Comparison of ENCODE assay signal across 1 cellular context in genomic region chr6:126054258-126054702, GRCh38.
A peak's percentile ranks its signal among the peaks of the same experiment; 100 is the strongest.
TF ChIP-seq lines count a peak whose summit lies in the region.

No MANE protein-coding gene starts in this region.

TF ChIP-seq in SK-N-SH, 30 proteins besides CTCF, POLR2A, EP300 and RAD21 (continued from another document):
- peak; percentile 89 for TF ChIP-seq PBX3 (IDR thresholded peaks at IDR 0.05)
- TF ChIP-seq FOXJ3 (CRISPR knock-in tag; IDR thresholded peaks at IDR 0.05), result peak; percentile 52; the same call in 1 of the 2 replicates
- TF ChIP-seq YY1 (IDR thresholded peaks at IDR 0.05; ENCODE audit: low read depth), result no peak
- no peak for TF ChIP-seq TAF1 (IDR thresholded peaks at IDR 0.05; ENCODE audit: borderline replicate concordance, low read depth, low read length)
- TF ChIP-seq FOXM1 (IDR thresholded peaks at IDR 0.05; ENCODE audit: low read depth), result no peak
- TF ChIP-seq USF1 (IDR thresholded peaks at IDR 0.05; ENCODE audit: borderline replicate concordance, low read depth), result peak; percentile 46; the same call in 1 of the 2 replicates
